ENCODE assay signal across 8 cellular contexts in genomic region chr12:56315256-56315625, GRCh38. TPM values are rescaled to one million over a fixed set of nuclear protein-coding genes. Genes with fewer than 3 reads are reported as not detected.
DNase-seq lines count a peak whose midpoint lies in the region; TF ChIP-seq lines count a peak whose summit lies in the region.

No MANE protein-coding gene starts in this region.

- no peak for DNase-seq in activated naive CD4-positive, alpha-beta T cell treated with Interleukin-2 at 50 U/mL for 16 hours
- DNase-seq in activated T-helper 2 cell treated with anti-CD3 and anti-CD28 coated beads, Interferon-gamma antibody, Interleukin-2, Interleukin-4, amounts not matched to agents 10 μg/mL and 5 μg/mL and 100 μg/mL, durations not matched to agents 14 hours and 24 hours and 36 hours (ENCODE audit: low spot score), result no peak
- DNase-seq in hypothalamus (lab: John Stamatoyannopoulos, UW) (peak in 42 of 51 donors; percentile 10 to 72 (median 38)), retinal pigment epithelial cell (ENCODE audit: low read depth) (no peak), A172 (ENCODE audit: low spot score) (no peak)
- DNase-seq in stimulated activated CD4-positive, alpha-beta T cell treated with anti-CD3 and anti-CD28 coated beads, Interleukin-4, amount 100 ng/mL, for 24 hours, result no peak
- DNase-seq in activated CD4-positive, CD25-positive, alpha-beta regulatory T cell (lab: John Stamatoyannopoulos, UW), result no peak

- peak overlapping the region; percentile 94 for H3K4me3 ChIP-seq in retinal pigment epithelial cell (ENCODE audit: low read length)

- peak overlapping the region; percentile 97 for H3K27ac Mint-ChIP-seq in activated naive CD4-positive, alpha-beta T cell treated with anti-CD3 and anti-CD28 coated beads, Interleukin-2, amount 50 U/mL, for 24 hours
- H3K27ac Mint-ChIP-seq in activated T-helper 2 cell treated with anti-CD3 and anti-CD28 coated beads, Interferon-gamma antibody, Interleukin-2, Interleukin-4, amounts not matched to agents 10 μg/mL and 5 μg/mL and 100 μg/mL, durations not matched to agents 14 hours and 24 hours and 36 hours, result peak overlapping the region; percentile 98

- H3K27me3 Mint-ChIP-seq in activated naive CD4-positive, alpha-beta T cell treated with anti-CD3 and anti-CD28 coated beads, Interleukin-2, amount 50 U/mL, for 24 hours, result no peaks in the 10 kb centered on the region
- no peaks in the 10 kb centered on the region for H3K27me3 Mint-ChIP-seq in activated T-helper 2 cell treated with anti-CD3 and anti-CD28 coated beads, Interferon-gamma antibody, Interleukin-2, Interleukin-4, amounts not matched to agents 10 μg/mL and 5 μg/mL and 100 μg/mL, durations not matched to agents 14 hours and 24 hours and 36 hours (ENCODE audit: low read depth)

- H3K36me3 Mint-ChIP-seq in activated naive CD4-positive, alpha-beta T cell treated with anti-CD3 and anti-CD28 coated beads, Interleukin-2, amount 50 U/mL, for 24 hours, result peaks cover 4% of the 10 kb centered on the region
- H3K36me3 Mint-ChIP-seq in activated T-helper 2 cell treated with anti-CD3 and anti-CD28 coated beads, Interferon-gamma antibody, Interleukin-2, Interleukin-4, amounts not matched to agents 10 μg/mL and 5 μg/mL and 100 μg/mL, durations not matched to agents 14 hours and 24 hours and 36 hours (ENCODE audit: low read depth), result peaks cover 34% of the 10 kb centered on the region

- intact Hi-C loops in activated T-helper 2 cell treated with anti-CD3 and anti-CD28 coated beads, Interferon-gamma antibody, Interleukin-2, Interleukin-4, amounts not matched to agents 10 μg/mL and 5 μg/mL and 100 μg/mL, durations not matched to agents 14 hours and 24 hours and 36 hours (cut with micrococcal nuclease), result loop anchor here (5.0 kb wide), 2 partner anchors 132 to 198 kb away; partner anchors contain the start of genes RPL41, TIMELESS and ZC3H10

- H3K4me1 Mint-ChIP-seq in activated naive CD4-positive, alpha-beta T cell treated with anti-CD3 and anti-CD28 coated beads, Interleukin-2, amount 50 U/mL, for 24 hours, result peaks cover 12% of the 10 kb centered on the region
- H3K4me1 Mint-ChIP-seq in activated T-helper 2 cell treated with anti-CD3 and anti-CD28 coated beads, Interferon-gamma antibody, Interleukin-2, Interleukin-4, amounts not matched to agents 10 μg/mL and 5 μg/mL and 100 μg/mL, durations not matched to agents 14 hours and 24 hours and 36 hours (ENCODE audit: low read depth), result peaks cover 6% of the 10 kb centered on the region

- no peak for TF ChIP-seq CTCF in retinal pigment epithelial cell (conservative IDR thresholded peaks at IDR 0.05; ENCODE audit: low read depth, low read length)

- no peaks in the 10 kb centered on the region for H3K9me3 Mint-ChIP-seq in activated naive CD4-positive, alpha-beta T cell treated with anti-CD3 and anti-CD28 coated beads, Interleukin-2, amount 50 U/mL, for 24 hours
- H3K9me3 Mint-ChIP-seq in activated T-helper 2 cell treated with anti-CD3 and anti-CD28 coated beads, Interferon-gamma antibody, Interleukin-2, Interleukin-4, amounts not matched to agents 10 μg/mL and 5 μg/mL and 100 μg/mL, durations not matched to agents 14 hours and 24 hours and 36 hours, result no peaks in the 10 kb centered on the region

- peak overlapping the region; percentile 98 for H3K4me3 Mint-ChIP-seq in activated naive CD4-positive, alpha-beta T cell treated with anti-CD3 and anti-CD28 coated beads, Interleukin-2, amount 50 U/mL, for 24 hours
- H3K4me3 Mint-ChIP-seq in activated T-helper 2 cell treated with anti-CD3 and anti-CD28 coated beads, Interferon-gamma antibody, Interleukin-2, Interleukin-4, amounts not matched to agents 10 μg/mL and 5 μg/mL and 100 μg/mL, durations not matched to agents 14 hours and 24 hours and 36 hours (ENCODE audit: low read depth), result peak overlapping the region; percentile 99

RNA-seq across cellular contexts. Expression of gene CNPY2, which starts 0.5 kb away (rescaled TPM):
- 160 and 165 TPM in 2 replicates for total RNA-seq in activated T-helper 2 cell treated with anti-CD3 and anti-CD28 coated beads, Interferon-gamma antibody, Interleukin-2, Interleukin-4, amounts not matched to agents 10 μg/mL and 5 μg/mL and 100 μg/mL, durations not matched to agents 14 hours and 24 hours and 36 hours
- 109 and 126 TPM in 2 replicates for total RNA-seq in A172 (2014; rRNA removed; shearing (Covaris generic))

RNA-seq across cellular contexts. Expression of gene CS, which starts 15.1 kb away (rescaled TPM):
- 250 and 253 TPM in 2 replicates for total RNA-seq in activated T-helper 2 cell treated with anti-CD3 and anti-CD28 coated beads, Interferon-gamma antibody, Interleukin-2, Interleukin-4, amounts not matched to agents 10 μg/mL and 5 μg/mL and 100 μg/mL, durations not matched to agents 14 hours and 24 hours and 36 hours
- total RNA-seq in A172 (2014; rRNA removed; shearing (Covaris generic)), result 135 and 142 TPM in 2 replicates

RNA-seq across cellular contexts. Expression of gene PAN2, which starts 18.6 kb away (rescaled TPM):
- 28.7 and 28.9 TPM in 2 replicates for total RNA-seq in activated T-helper 2 cell treated with anti-CD3 and anti-CD28 coated beads, Interferon-gamma antibody, Interleukin-2, Interleukin-4, amounts not matched to agents 10 μg/mL and 5 μg/mL and 100 μg/mL, durations not matched to agents 14 hours and 24 hours and 36 hours
- 15.6 and 22.0 TPM in 2 replicates for total RNA-seq in A172 (2014; rRNA removed; shearing (Covaris generic))

RNA-seq across cellular contexts. Expression of gene IL23A, which starts 23.4 kb away (rescaled TPM):
- 30.4 and 31.0 TPM in 2 replicates for total RNA-seq in activated T-helper 2 cell treated with anti-CD3 and anti-CD28 coated beads, Interferon-gamma antibody, Interleukin-2, Interleukin-4, amounts not matched to agents 10 μg/mL and 5 μg/mL and 100 μg/mL, durations not matched to agents 14 hours and 24 hours and 36 hours
- total RNA-seq in A172 (2014; rRNA removed; shearing (Covaris generic)), result 1.8 TPM in 1 of 2 replicates, not detected in the other

RNA-seq across cellular contexts. Expression of gene STAT2, which starts 44.7 kb away (rescaled TPM):
- 70.3 and 75.0 TPM in 2 replicates for total RNA-seq in activated T-helper 2 cell treated with anti-CD3 and anti-CD28 coated beads, Interferon-gamma antibody, Interleukin-2, Interleukin-4, amounts not matched to agents 10 μg/mL and 5 μg/mL and 100 μg/mL, durations not matched to agents 14 hours and 24 hours and 36 hours
- 66.6 and 68.2 TPM in 2 replicates for total RNA-seq in A172 (2014; rRNA removed; shearing (Covaris generic))

Comparison
In these comparisons a context has a peak if more than half of its experiments do, and no peak if none do; other contexts are left out.
1. DNase-seq: peak in hypothalamus (42 of 51); none in activated naive CD4-positive, alpha-beta T cell treated with Interleukin-2 at 50 U/mL for 16 hours (single experiment), activated T-helper 2 cell treated with anti-CD3 and anti-CD28 coated beads, Interferon-gamma antibody, Interleukin-2, Interleukin-4, amounts not matched to agents 10 μg/mL and 5 μg/mL and 100 μg/mL, durations not matched to agents 14 hours and 24 hours and 36 hours (single experiment), retinal pigment epithelial cell (single experiment), stimulated activated CD4-positive, alpha-beta T cell treated with anti-CD3 and anti-CD28 coated beads, Interleukin-4, amount 100 ng/mL, for 24 hours (single experiment), A172 (single experiment) and activated CD4-positive, CD25-positive, alpha-beta regulatory T cell (0 of 4).